In genomic region chr1:151546006-151546925, GRCh38 we compare ENCODE assay signal across 20 cellular contexts. TPM values are rescaled to one million over a fixed set of nuclear protein-coding genes. Genes with fewer than 3 reads are reported as not detected.
DNase-seq lines count a peak whose midpoint lies in the region; ATAC-seq, FAIRE-seq and TF ChIP-seq lines count a peak whose summit lies in the region.
"Had no signal": no experiment of that assay in that cellular context is flagged by ENCODE, and none has a peak within 500 bp of the region (broad histone marks: within the 10 kb centered on the region; RNA-seq: fewer than 3 reads in every experiment).

No MANE protein-coding gene starts in this region.

- no peak overlapping the region for H4K8ac ChIP-seq in trophoblast cell (ENCODE audit: low read depth, low read length)

- no peaks in the 10 kb centered on the region for H3K9me3 Mint-ChIP-seq in Calu3 (ENCODE audit: low read depth, unreplicated experiment)
- no peaks in the 10 kb centered on the region for H3K9me3 Mint-ChIP-seq in CD8-positive, alpha-beta memory T cell
- H3K9me3 Mint-ChIP-seq: activated CD4-positive, alpha-beta memory T cell treated with anti-CD3 and anti-CD28 coated beads for 36 hours; activated T-helper 1 cell treated with anti-CD3 and anti-CD28 coated beads, Interleukin-12 subunit alpha, Interleukin-12 subunit beta, Interleukin-2, Interleukin-4 antibody, amounts not matched to agents 30 ng/mL and 10 ng/mL and 1 ng/mL, durations not matched to agents 14 hours and 24 hours and 36 hours; naive B cell had no signal

- FAIRE-seq in GM12891 (lab: Jason Lieb, UNC): no peak
- FAIRE-seq: TTC549 had no signal

- peak overlapping the region; percentile 45 for H3K4me3 Mint-ChIP-seq in Calu3 (ENCODE audit: low read depth, unreplicated experiment)
- H3K4me3 Mint-ChIP-seq in CD8-positive, alpha-beta memory T cell: no peak overlapping the region
- H3K4me3 Mint-ChIP-seq: activated CD4-positive, alpha-beta memory T cell treated with anti-CD3 and anti-CD28 coated beads for 36 hours; activated T-helper 1 cell treated with anti-CD3 and anti-CD28 coated beads, Interleukin-12 subunit alpha, Interleukin-12 subunit beta, Interleukin-2, Interleukin-4 antibody, amounts not matched to agents 30 ng/mL and 10 ng/mL and 1 ng/mL, durations not matched to agents 14 hours and 24 hours and 36 hours; naive B cell had no signal

- no peak overlapping the region for H2BK5ac ChIP-seq in trophoblast cell (ENCODE audit: low read depth, low read length, poor library complexity)

- WGBS in trophoblast cell (ENCODE audit: extremely low coverage, insufficient coverage, insufficient read length): no CpG with 5 or more reads among the region's 4 CpGs
- 88 to 89% methylated on average over 4 of the region's 4 CpGs for WGBS in heart right ventricle, 2 donors

- peak overlapping the region; percentile 42 for H3K4me2 ChIP-seq in trophoblast cell (ENCODE audit: low read length)

- H3K79me2 ChIP-seq in trophoblast cell (ENCODE audit: control insufficient read depth, insufficient read depth, low read length, poor library complexity): peaks cover 20% of the 10 kb centered on the region

- H3K18ac ChIP-seq in trophoblast cell (ENCODE audit: low read length): no peak overlapping the region

- no peak overlapping the region for H4K12ac ChIP-seq in trophoblast cell (ENCODE audit: low read depth, low read length)

- H3K4me3 ChIP-seq in trophoblast cell (ENCODE audit: low read depth, low read length) (no peak overlapping the region), heart right ventricle (no peak overlapping the region)
- H3K4me3 ChIP-seq in CD8-positive, alpha-beta memory T cell (ENCODE audit: low read length): no peak overlapping the region
- H3K4me3 ChIP-seq: tibial nerve had no signal

- no TSS peak for BruUV-seq in Calu3 (replicated peaks; lab: Mats Ljungman, UMichigan)

- intact Hi-C loops in Calu3 (cut with micrococcal nuclease; ENCODE audit: unreplicated experiment) (loop anchor here (10.0 kb wide), 1 partner anchor 49 kb away; no protein-coding TSS in a partner anchor), heart right ventricle (cut with DNase I) (loop anchor here in 1 of 10 donors (10.0 kb wide), 1 partner anchor 49 kb away; no protein-coding TSS in a partner anchor)

- DNase-seq in Calu3 (no peak), RWPE1 (ENCODE audit: low spot score) (no peak), epithelial cell of prostate (ENCODE audit: low read depth, low spot score) (no peak), trophoblast cell (peak in 1 of 2 donors; percentile 67), GM12891 (ENCODE audit: insufficient read length, low spot score) (no peak), heart right ventricle (no peak)
- DNase-seq in CD8-positive, alpha-beta memory T cell: no peak
- DNase-seq: activated CD4-positive, alpha-beta memory T cell treated with anti-CD3 and anti-CD28 coated beads for 36 hours; AML-193; cortex of kidney; hippocampal formation; naive B cell; NCI-H1048; NCI-H2171 treated with DMSO at 0.1 percent for 48 hours; NK-92 treated with Interleukin-12 subunit alpha and Interleukin-12 subunit beta, amount 100 ng/mL, for 24 hours; SHP77 treated with DMSO at 0.1 percent for 48 hours had no signal

- H3K4me1 ChIP-seq in trophoblast cell (ENCODE audit: control insufficient read depth in 1 of 2, insufficient read depth in 2 of 2, low read length in 2 of 2) (peaks cover 31 to 43% of the 10 kb centered on the region in 2 experiments), heart right ventricle (peaks cover 0 to 24% (median 10%) of the 10 kb centered on the region in 9 donors)
- H3K4me1 ChIP-seq in CD8-positive, alpha-beta memory T cell (ENCODE audit: insufficient read depth, low read length): peaks cover 2% of the 10 kb centered on the region

- H4K91ac ChIP-seq in trophoblast cell (ENCODE audit: low read depth, low read length): no peak overlapping the region

- H3K27ac ChIP-seq in RWPE1: peak overlapping the region; percentile 94; the same call in 1 of the 2 replicates
- peak overlapping the region; percentile 95 for H3K27ac ChIP-seq in epithelial cell of prostate
- H3K27ac ChIP-seq in trophoblast cell (ENCODE audit: low read depth, low read length): peak overlapping the region; percentile 95
- H3K27ac ChIP-seq in CD8-positive, alpha-beta memory T cell (ENCODE audit: low read depth, low read length): no peak overlapping the region
- H3K27ac ChIP-seq in heart right ventricle: peak overlapping the region in 3 of 10 donors; percentile 35 to 53 (median 52)
- H3K27ac ChIP-seq: tibial nerve had no signal

- H3K27me3 Mint-ChIP-seq in Calu3 (ENCODE audit: unreplicated experiment): no peaks in the 10 kb centered on the region
- H3K27me3 Mint-ChIP-seq in CD8-positive, alpha-beta memory T cell: peaks cover 5 to 8% of the 10 kb centered on the region in 2 donors
- H3K27me3 Mint-ChIP-seq: activated CD4-positive, alpha-beta memory T cell treated with anti-CD3 and anti-CD28 coated beads for 36 hours had no signal

- H3K9ac ChIP-seq in trophoblast cell (ENCODE audit: low read length): no peak overlapping the region

- H3K4me1 Mint-ChIP-seq in Calu3 (ENCODE audit: low read depth, unreplicated experiment): peaks cover 84% of the 10 kb centered on the region
- H3K4me1 Mint-ChIP-seq in CD8-positive, alpha-beta memory T cell: peaks cover 6 to 10% (median 10%) of the 10 kb centered on the region in 3 donors

- no peak overlapping the region for H3K14ac ChIP-seq in trophoblast cell (ENCODE audit: low read length)

- H3K36me3 ChIP-seq in trophoblast cell (ENCODE audit: control insufficient read depth in 1 of 2, insufficient read depth in 2 of 2, low read length in 2 of 2): no peaks in the 10 kb centered on the region
- no peaks in the 10 kb centered on the region for H3K36me3 ChIP-seq in CD8-positive, alpha-beta memory T cell (ENCODE audit: insufficient read depth, low read length)
- H3K36me3 ChIP-seq in heart right ventricle: no peaks in the 10 kb centered on the region
- H3K36me3 ChIP-seq: tibial nerve had no signal

- no peak overlapping the region for H2AK5ac ChIP-seq in trophoblast cell (ENCODE audit: low read length)

- H2BK12ac ChIP-seq in trophoblast cell (ENCODE audit: low read length): no peak overlapping the region

- no peak overlapping the region for H2AFZ ChIP-seq in trophoblast cell (ENCODE audit: insufficient read depth, low read length, poor library complexity)

- H3K27me3 ChIP-seq in trophoblast cell (ENCODE audit: insufficient read depth, low read length): no peaks in the 10 kb centered on the region
- H3K27me3 ChIP-seq in CD8-positive, alpha-beta memory T cell (ENCODE audit: insufficient read depth, low read length, poor library complexity, severe bottlenecking): no peaks in the 10 kb centered on the region
- H3K27me3 ChIP-seq in heart right ventricle: peaks cover 0 to 10% (median 0%) of the 10 kb centered on the region in 7 donors
- H3K27me3 ChIP-seq: tibial nerve had no signal

- H3K36me3 Mint-ChIP-seq in Calu3 (ENCODE audit: insufficient read depth, unreplicated experiment): peaks cover 59% of the 10 kb centered on the region
- peaks cover 0 to 3% (median 0%) of the 10 kb centered on the region in 3 donors for H3K36me3 Mint-ChIP-seq in CD8-positive, alpha-beta memory T cell
- H3K36me3 Mint-ChIP-seq: activated CD4-positive, alpha-beta memory T cell treated with anti-CD3 and anti-CD28 coated beads for 36 hours had no signal

- no peak overlapping the region for H2BK120ac ChIP-seq in trophoblast cell (ENCODE audit: insufficient read depth, low read length, poor library complexity)

- no peak overlapping the region for H3K4ac ChIP-seq in trophoblast cell (ENCODE audit: low read depth, low read length)

- CTCF ChIA-PET in Calu3 (lab: Charles Lee) (interaction anchor here (0.6 to 2.7 kb wide), 5 partner anchors 13 to 167 kb away, joined by 3 to 7 read pairs (median 4); no protein-coding TSS in a partner anchor), RWPE1 (lab: Yijun Ruan, JAX) (interaction anchor here (0.6 to 0.7 kb wide), 3 partner anchors 11 to 197 kb away, joined by 3 to 6 read pairs (median 3); no protein-coding TSS in a partner anchor)
- CTCF ChIA-PET in CD8-positive, alpha-beta memory T cell (lab: Charles Lee): no interaction called here

- TF ChIP-seq POLR2A in GM12891 (IDR thresholded peaks at IDR 0.05; ENCODE audit: low read depth, low read length): no peak

- no peak for TF ChIP-seq CTCF in Calu3 (IDR thresholded peaks at IDR 0.05; ENCODE audit: unreplicated experiment)
- TF ChIP-seq CTCF in RWPE1 (conservative IDR thresholded peaks at IDR 0.05; ENCODE audit: low read depth): no peak
- TF ChIP-seq CTCF in heart right ventricle (IDR thresholded peaks at IDR 0.05): no peak

- peak overlapping the region; percentile 74 for H3K27ac Mint-ChIP-seq in Calu3 (ENCODE audit: unreplicated experiment)
- no peak overlapping the region for H3K27ac Mint-ChIP-seq in CD8-positive, alpha-beta memory T cell
- H3K27ac Mint-ChIP-seq: activated CD4-positive, alpha-beta memory T cell treated with anti-CD3 and anti-CD28 coated beads for 36 hours; activated T-helper 1 cell treated with anti-CD3 and anti-CD28 coated beads, Interleukin-12 subunit alpha, Interleukin-12 subunit beta, Interleukin-2, Interleukin-4 antibody, amounts not matched to agents 30 ng/mL and 10 ng/mL and 1 ng/mL, durations not matched to agents 14 hours and 24 hours and 36 hours had no signal

- peaks cover 20% of the 10 kb centered on the region for H3K79me1 ChIP-seq in trophoblast cell (ENCODE audit: low read length)

- no peak overlapping the region for H3K23ac ChIP-seq in trophoblast cell (ENCODE audit: low read length)

- H3K9me3 ChIP-seq in trophoblast cell (ENCODE audit: insufficient read depth, low read depth, low read length) (no peaks in the 10 kb centered on the region), heart right ventricle (no peaks in the 10 kb centered on the region)
- H3K9me3 ChIP-seq in CD8-positive, alpha-beta memory T cell (ENCODE audit: low read length): no peaks in the 10 kb centered on the region
- H3K9me3 ChIP-seq: tibial nerve had no signal

- ATAC-seq in HG03439 (IDR thresholded peaks at IDR 0.05; ENCODE audit: unreplicated experiment) (no peak), heart right ventricle (no peak)

- POLR2A ChIA-PET in RWPE1 (lab: Yijun Ruan, JAX; ENCODE audit: low non-redundant PET): interaction anchor here (0.6 kb wide), 1 partner anchor 90 kb away, joined by 3 read pairs; no protein-coding TSS in a partner anchor
- POLR2A ChIA-PET in CD8-positive, alpha-beta memory T cell (lab: Charles Lee): no interaction called here

TF ChIP-seq in GM12891, 5 proteins besides CTCF, POLR2A, EP300 and RAD21 (continues in another document):
- TF ChIP-seq TAF1 (IDR thresholded peaks at IDR 0.05; ENCODE audit: low read depth, low read length): no peak

RNA-seq across cellular contexts. Expression of gene TUFT1, which starts 6.2 kb away (rescaled TPM):
- total RNA-seq in Calu3 (2022) (31.4 and 34.3 TPM in 2 replicates), heart right ventricle (10 to 100 TPM in 1 of 10 donors, 1 to 10 TPM in 9; 2.9 to 13.0 (median 5.5) TPM)
- 45.0 and 47.3 TPM in 2 replicates for polyA plus RNA-seq in trophoblast cell (2013)
- 0.35 TPM for polyA plus RNA-seq in GM12891 (2012; ENCODE audit: low read depth, missing spikeins)
- total RNA-seq in CD8-positive, alpha-beta memory T cell: 1 to 10 TPM; 2.0 to 2.3 TPM
- polyA plus RNA-seq in CD8-positive, alpha-beta memory T cell: 1.8 TPM
- polyA plus RNA-seq in heart right ventricle: 1 to 10 TPM; 2.6 to 2.7 TPM

RNA-seq across cellular contexts. Expression of gene CGN, which starts 35.1 kb away (rescaled TPM):
- total RNA-seq in Calu3 (2022): 113 and 131 TPM in 2 replicates
- 22.2 and 24.0 TPM in 2 replicates for polyA plus RNA-seq in trophoblast cell (2013)
- 1.1 TPM for polyA plus RNA-seq in GM12891 (2012; ENCODE audit: low read depth, missing spikeins)
- total RNA-seq in CD8-positive, alpha-beta memory T cell: 1 to 10 TPM; 1.1 to 1.6 TPM
- polyA plus RNA-seq in CD8-positive, alpha-beta memory T cell: 0.36 TPM
- under 1 TPM in 7 of 10 donors, not detected in 3; 0.13 to 0.73 (median 0.28) TPM for total RNA-seq in heart right ventricle
- under 1 TPM; 0.07 to 0.15 TPM for polyA plus RNA-seq in heart right ventricle

Comparison
In these comparisons a context has a peak if more than half of its experiments do, and no peak if none do; other contexts are left out.
1. RNA of gene CGN, which starts 35.1 kb away (total RNA-seq): 113 to 131 TPM in Calu3; 1.1 to 1.6 TPM in CD8-positive, alpha-beta memory T cell and 0.13 to 0.73 TPM in heart right ventricle; every median in the first group is over 10 times any median in the second.